Comparison of ENCODE assay signal across 1 cellular context in genomic region chr2:156702520-156702919, GRCh38.
TF ChIP-seq lines count a peak whose summit lies in the region.

No MANE protein-coding gene starts in this region.

TF ChIP-seq in K562, 482 proteins besides CTCF, POLR2A, EP300 and RAD21 (continued from another document and continues in another):
- no peak for TF ChIP-seq ZBTB49 (CRISPR knock-in tag; IDR thresholded peaks at IDR 0.05; ENCODE audit: borderline replicate concordance)
- no peak for TF ChIP-seq RBM39 (optimal IDR thresholded peaks at IDR 0.05; ENCODE audit: low read depth, low read length)
- TF ChIP-seq NR4A1 (CRISPR knock-in tag; IDR thresholded peaks at IDR 0.05), result no peak
- TF ChIP-seq NR4A1 (tag; IDR thresholded peaks at IDR 0.05), result no peak
- no peak for TF ChIP-seq ZNF778 (CRISPR knock-in tag; IDR thresholded peaks at IDR 0.05)
- no peak for TF ChIP-seq CBX2 (IDR thresholded peaks at IDR 0.05; ENCODE audit: insufficient read depth, low read length, poor library complexity, severe bottlenecking)
- TF ChIP-seq ATF2 (CRISPR knock-in tag; IDR thresholded peaks at IDR 0.05), result no peak
- TF ChIP-seq ZNF511 (CRISPR knock-in tag; IDR thresholded peaks at IDR 0.05), result no peak
- no peak for TF ChIP-seq NBN (IDR thresholded peaks at IDR 0.05; ENCODE audit: low read depth)
- no peak for TF ChIP-seq ZBTB5 (IDR thresholded peaks at IDR 0.05)
- no peak for TF ChIP-seq ZSCAN29 (IDR thresholded peaks at IDR 0.05)
- no peak for TF ChIP-seq E2F8 (IDR thresholded peaks at IDR 0.05; ENCODE audit: low read depth, partially characterized antibody)
- TF ChIP-seq ZNF217 (CRISPR knock-in tag; IDR thresholded peaks at IDR 0.05), result no peak
- no peak for TF ChIP-seq ZNF174 (CRISPR knock-in tag; IDR thresholded peaks at IDR 0.05)
- no peak for TF ChIP-seq ZNF586 (CRISPR knock-in tag; conservative IDR thresholded peaks at IDR 0.05)
- TF ChIP-seq CEBPG (CRISPR knock-in tag; IDR thresholded peaks at IDR 0.05), result no peak
- TF ChIP-seq CEBPG (tag; conservative IDR thresholded peaks at IDR 0.05 in 1 of 2, IDR thresholded peaks at IDR 0.05 in 1 of 2), result no peak
- TF ChIP-seq ATF4 (CRISPR knock-in tag; IDR thresholded peaks at IDR 0.05), result no peak
- no peak for TF ChIP-seq CGGBP1 (CRISPR knock-in tag; IDR thresholded peaks at IDR 0.05)
- no peak for TF ChIP-seq ATF1 (CRISPR knock-in tag; IDR thresholded peaks at IDR 0.05)
- TF ChIP-seq ATF1 (tag; IDR thresholded peaks at IDR 0.05), result no peak
- TF ChIP-seq SOX6 (IDR thresholded peaks at IDR 0.05), result peak; percentile 31; the same call in 1 of the 2 replicates
- peak; percentile 75 for TF ChIP-seq MAFG (tag; conservative IDR thresholded peaks at IDR 0.05)
- TF ChIP-seq MXD1 (CRISPR knock-in tag; IDR thresholded peaks at IDR 0.05; ENCODE audit: borderline replicate concordance, poor library complexity, severe bottlenecking), result no peak
- TF ChIP-seq MCM2 (IDR thresholded peaks at IDR 0.05; ENCODE audit: low read depth), result no peak
- TF ChIP-seq NFXL1 (CRISPR knock-in tag; IDR thresholded peaks at IDR 0.05), result no peak
- TF ChIP-seq PHF21A (IDR thresholded peaks at IDR 0.05; ENCODE audit: borderline replicate concordance, low read depth), result no peak
- no peak for TF ChIP-seq ZNF140 (CRISPR knock-in tag; IDR thresholded peaks at IDR 0.05)
- no peak for TF ChIP-seq POLR2AphosphoS2 (IDR thresholded peaks at IDR 0.05; ENCODE audit: low read length)
- no peak for TF ChIP-seq ZNF165 (CRISPR knock-in tag; IDR thresholded peaks at IDR 0.05; ENCODE audit: borderline replicate concordance)
- no peak for TF ChIP-seq ZNF24 (IDR thresholded peaks at IDR 0.05)
- no peak for TF ChIP-seq ZC3H4 (CRISPR knock-in tag; IDR thresholded peaks at IDR 0.05; ENCODE audit: borderline replicate concordance)
- TF ChIP-seq MAX (CRISPR knock-in tag; IDR thresholded peaks at IDR 0.05), result no peak
- no peak for TF ChIP-seq NR0B1 (IDR thresholded peaks at IDR 0.05; ENCODE audit: partially characterized antibody)
- TF ChIP-seq PREB (CRISPR knock-in tag; IDR thresholded peaks at IDR 0.05), result no peak
- no peak for TF ChIP-seq ZNF830 (CRISPR knock-in tag; IDR thresholded peaks at IDR 0.05)
- TF ChIP-seq PHTF2 (CRISPR knock-in tag; IDR thresholded peaks at IDR 0.05), result no peak
- no peak for TF ChIP-seq IRF9 (tag; IDR thresholded peaks at IDR 0.05)
- TF ChIP-seq ETS2 (tag; IDR thresholded peaks at IDR 0.05; ENCODE audit: borderline replicate concordance, poor library complexity, severe bottlenecking), result no peak
- TF ChIP-seq COPS2 (conservative IDR thresholded peaks at IDR 0.05), result no peak
- TF ChIP-seq RERE (CRISPR knock-in tag; IDR thresholded peaks at IDR 0.05; ENCODE audit: borderline replicate concordance), result no peak
- TF ChIP-seq ZC3H8 (IDR thresholded peaks at IDR 0.05), result no peak
- no peak for TF ChIP-seq RBBP5 (IDR thresholded peaks at IDR 0.05; ENCODE audit: borderline replicate concordance, insufficient read depth, low read length, poor library complexity, severe bottlenecking)
- TF ChIP-seq KDM5B (IDR thresholded peaks at IDR 0.05; ENCODE audit: insufficient replicate concordance, low read depth, low read length), result no peak
